Comparison of ENCODE assay signal across 8 cellular contexts in the genomic region with DNA sequence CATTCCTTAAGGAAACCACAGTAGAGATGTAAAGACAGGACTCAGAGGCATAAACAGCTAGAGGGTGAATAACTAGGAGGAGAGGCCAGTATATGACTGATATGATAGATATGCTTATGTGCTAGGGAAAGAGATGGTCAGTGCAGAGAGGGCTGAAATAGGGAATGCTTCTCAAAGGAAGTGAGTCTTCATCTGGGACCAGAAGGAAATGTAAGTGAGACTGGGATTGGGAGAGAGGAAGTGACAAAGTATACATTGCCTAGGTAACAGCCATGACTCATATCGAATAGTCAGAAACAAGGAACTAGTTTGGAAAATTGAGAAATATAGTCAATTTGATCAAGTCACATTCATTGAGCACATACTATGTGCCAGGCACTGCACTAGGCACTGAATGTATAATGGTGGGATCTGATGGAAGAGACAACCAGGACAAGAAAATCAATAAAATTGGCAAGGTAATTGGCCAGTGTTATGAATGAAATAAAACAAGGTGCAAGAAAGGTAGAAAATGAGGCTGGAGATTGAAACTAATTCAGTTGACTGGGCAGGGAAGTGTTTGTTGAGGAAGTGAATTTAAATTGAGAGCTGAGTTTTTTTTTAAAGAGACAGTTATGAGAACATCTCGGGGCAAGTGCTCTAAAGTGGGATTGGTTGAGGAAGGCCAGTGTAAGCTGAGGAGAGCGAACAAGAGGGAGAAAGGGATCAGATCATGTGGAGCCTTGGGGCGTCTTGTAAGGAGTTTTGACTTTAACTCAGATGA. TPM values are rescaled to one million over a fixed set of nuclear protein-coding genes. Genes with fewer than 3 reads are reported as not detected.
DNase-seq lines count a peak whose midpoint lies in the region; ATAC-seq and TF ChIP-seq lines count a peak whose summit lies in the region.

No MANE protein-coding gene starts in this region.

- H3K36me3 Mint-ChIP-seq in activated CD4-positive, alpha-beta T cell treated with anti-CD3 and anti-CD28 coated beads, Interleukin-2, amount 10 ng/mL, durations not matched to agents 24 days and 14 days (ENCODE audit: low read depth): peaks cover 57% of the 10 kb centered on the region
- peaks cover 47% of the 10 kb centered on the region for H3K36me3 Mint-ChIP-seq in stimulated activated memory B cell treated with anti-CD40 and anti-IgM and Interleukin-4, amounts not matched to agents 10 μg/mL and 1 μg/mL and 100 μg/mL, for 72 hours

- no peaks in the 10 kb centered on the region for H4K20me1 ChIP-seq in PC-3 (ENCODE audit: low read length)

- H3K4me1 Mint-ChIP-seq in activated CD4-positive, alpha-beta T cell treated with anti-CD3 and anti-CD28 coated beads, Interleukin-2, amount 10 ng/mL, durations not matched to agents 24 days and 14 days: peaks cover 65% of the 10 kb centered on the region
- H3K4me1 Mint-ChIP-seq in stimulated activated memory B cell treated with anti-CD40 and anti-IgM and Interleukin-4, amounts not matched to agents 10 μg/mL and 1 μg/mL and 100 μg/mL, for 72 hours: peaks cover 66% of the 10 kb centered on the region

- POLR2A ChIA-PET in PC-3 (lab: Charles Lee; ENCODE audit: unreplicated experiment): no interaction called here

- CTCF ChIA-PET in PC-3 (lab: Charles Lee): no interaction called here

- H3K9ac ChIP-seq in PC-3 (ENCODE audit: low read length): no peak overlapping the region

- no peak for TF ChIP-seq CTCF in PC-3 (conservative IDR thresholded peaks at IDR 0.05; ENCODE audit: low read depth, low read length)

- H3K9me3 ChIP-seq in PC-3 (ENCODE audit: low read length): no peaks in the 10 kb centered on the region
- no peaks in the 10 kb centered on the region for H3K9me3 ChIP-seq in effector memory CD4-positive, alpha-beta T cell (ENCODE audit: control insufficient read depth, low read length)

- ATAC-seq in PC-3 (peak; percentile 61), GM21526 (IDR thresholded peaks at IDR 0.05; ENCODE audit: low FRiP score, unreplicated experiment) (no peak)
- no peak for ATAC-seq in stimulated activated memory B cell treated with anti-CD40 and anti-IgM and Interleukin-4, amounts not matched to agents 10 μg/mL and 1 μg/mL and 100 μg/mL, for 72 hours

- peak overlapping the region; percentile 76 for H3K4me3 Mint-ChIP-seq in activated CD4-positive, alpha-beta T cell treated with anti-CD3 and anti-CD28 coated beads, Interleukin-2, amount 10 ng/mL, durations not matched to agents 24 days and 14 days
- H3K4me3 Mint-ChIP-seq in stimulated activated memory B cell treated with anti-CD40 and anti-IgM and Interleukin-4, amounts not matched to agents 10 μg/mL and 1 μg/mL and 100 μg/mL, for 72 hours: peak overlapping the region; percentile 75

- H3K9me2 ChIP-seq in PC-3 (replicated peaks; ENCODE audit: low read length): no peaks in the 10 kb centered on the region

- H3K27ac ChIP-seq in PC-3 (ENCODE audit: low read length): peak overlapping the region; percentile 45
- H3K27ac ChIP-seq in effector memory CD4-positive, alpha-beta T cell (ENCODE audit: insufficient read depth, low read length, poor library complexity, severe bottlenecking): no peak overlapping the region

- no peak overlapping the region for H3K4me3 ChIP-seq in PC-3 (ENCODE audit: low read length)
- H3K4me3 ChIP-seq in effector memory CD4-positive, alpha-beta T cell (ENCODE audit: insufficient read depth, low read depth, low read length, poor library complexity, severe bottlenecking): peak overlapping the region; percentile 21

- peak overlapping the region; percentile 82 for H3K27ac Mint-ChIP-seq in activated CD4-positive, alpha-beta T cell treated with anti-CD3 and anti-CD28 coated beads, Interleukin-2, amount 10 ng/mL, durations not matched to agents 24 days and 14 days
- peak overlapping the region; percentile 83 for H3K27ac Mint-ChIP-seq in stimulated activated memory B cell treated with anti-CD40 and anti-IgM and Interleukin-4, amounts not matched to agents 10 μg/mL and 1 μg/mL and 100 μg/mL, for 72 hours

- H3F3A ChIP-seq in PC-3 (ENCODE audit: low read length, unreplicated experiment): no peaks in the 10 kb centered on the region

- H3K27me3 ChIP-seq in PC-3 (ENCODE audit: low read length): no peaks in the 10 kb centered on the region
- no peaks in the 10 kb centered on the region for H3K27me3 ChIP-seq in effector memory CD4-positive, alpha-beta T cell (replicated peaks; ENCODE audit: control insufficient read depth, insufficient read depth, low read length, poor library complexity, severe bottlenecking)

- no TSS peak for BruUV-seq in PC-3 (replicated peaks; lab: Mats Ljungman, UMichigan)

- no peaks in the 10 kb centered on the region for H3K27me3 Mint-ChIP-seq in activated CD4-positive, alpha-beta T cell treated with anti-CD3 and anti-CD28 coated beads, Interleukin-2, amount 10 ng/mL, durations not matched to agents 24 days and 14 days
- H3K27me3 Mint-ChIP-seq in stimulated activated memory B cell treated with anti-CD40 and anti-IgM and Interleukin-4, amounts not matched to agents 10 μg/mL and 1 μg/mL and 100 μg/mL, for 72 hours: no peaks in the 10 kb centered on the region

- DNase-seq in activated CD4-positive, alpha-beta T cell treated with anti-CD3 and anti-CD28 coated beads, Interleukin-2, amount 10 ng/mL, durations not matched to agents 24 days and 14 days: no peak
- DNase-seq in activated CD4-positive, alpha-beta T cell treated with anti-CD3 and anti-CD28 coated beads, Interleukin-2, amount 50 U/mL, for 48 hours: no peak
- peak; percentile 77 for DNase-seq in PC-3
- no peak for DNase-seq in effector memory CD4-positive, alpha-beta T cell
- DNase-seq in iPS-NIHi7 (ENCODE audit: extremely low spot score): no peak
- DNase-seq in COLO668 (lab: John Stamatoyannopoulos, UW; ENCODE audit: unreplicated experiment): no peak

- peaks cover 34% of the 10 kb centered on the region for H3K4me1 ChIP-seq in PC-3 (ENCODE audit: insufficient read depth, low read length)
- peaks cover 56% of the 10 kb centered on the region for H3K4me1 ChIP-seq in effector memory CD4-positive, alpha-beta T cell (ENCODE audit: control insufficient read depth, insufficient read depth, low read length, poor library complexity, severe bottlenecking)

- H3K79me2 ChIP-seq in PC-3 (ENCODE audit: low read length): no peaks in the 10 kb centered on the region

- no peak overlapping the region for H3K4me2 ChIP-seq in PC-3 (ENCODE audit: low read length)

- H2AFZ ChIP-seq in PC-3 (ENCODE audit: low read length): no peak overlapping the region

- intact Hi-C loops in activated CD4-positive, alpha-beta T cell treated with anti-CD3 and anti-CD28 coated beads, Interleukin-2, amount 10 ng/mL, durations not matched to agents 24 days and 14 days (cut with micrococcal nuclease): no loop called here
- intact Hi-C loops in PC-3 (cut with micrococcal nuclease): no loop called here

- H3K36me3 ChIP-seq in PC-3 (ENCODE audit: low read depth, low read length): no peaks in the 10 kb centered on the region
- peaks cover 27% of the 10 kb centered on the region for H3K36me3 ChIP-seq in effector memory CD4-positive, alpha-beta T cell (ENCODE audit: control insufficient read depth, insufficient read depth, low read length)

- H3K9me3 Mint-ChIP-seq in activated CD4-positive, alpha-beta T cell treated with anti-CD3 and anti-CD28 coated beads, Interleukin-2, amount 10 ng/mL, durations not matched to agents 24 days and 14 days: no peaks in the 10 kb centered on the region
- H3K9me3 Mint-ChIP-seq in stimulated activated memory B cell treated with anti-CD40 and anti-IgM and Interleukin-4, amounts not matched to agents 10 μg/mL and 1 μg/mL and 100 μg/mL, for 72 hours: no peaks in the 10 kb centered on the region

RNA-seq across cellular contexts. Expression of a gene that starts 4.3 kb away (rescaled TPM):
- total RNA-seq in activated CD4-positive, alpha-beta T cell treated with anti-CD3 and anti-CD28 coated beads, Interleukin-2, amount 10 ng/mL, durations not matched to agents 24 days and 14 days: 48.9 and 51.3 TPM in 2 replicates
- 9.6 and 12.0 TPM in 2 replicates for total RNA-seq in PC-3 (2014; rRNA removed)

RNA-seq across cellular contexts. Expression of a gene that starts 55.3 kb away (rescaled TPM):
- 38.2 and 39.4 TPM in 2 replicates for total RNA-seq in activated CD4-positive, alpha-beta T cell treated with anti-CD3 and anti-CD28 coated beads, Interleukin-2, amount 10 ng/mL, durations not matched to agents 24 days and 14 days
- 11.1 and 20.2 TPM in 2 replicates for total RNA-seq in PC-3 (2014; rRNA removed)
